ENCODE assay signal across 10 cellular contexts in genomic region chr2:179239194-179239593, GRCh38. TPM values are rescaled to one million over a fixed set of nuclear protein-coding genes. Genes with fewer than 3 reads are reported as not detected.
DNase-seq lines count a peak whose midpoint lies in the region; ATAC-seq and TF ChIP-seq lines count a peak whose summit lies in the region.
"Had no signal": no experiment of that assay in that cellular context is flagged by ENCODE, and none has a peak within 500 bp of the region (broad histone marks: within the 10 kb centered on the region; RNA-seq: fewer than 3 reads in every experiment).

No MANE protein-coding gene starts in this region.

- no peaks in the 10 kb centered on the region for H3K27me3 ChIP-seq in gastrocnemius medialis
- H3K27me3 ChIP-seq in mesendoderm (ENCODE audit: insufficient read depth, low read length, poor library complexity), result no peaks in the 10 kb centered on the region

- H3K36me3 ChIP-seq in gastrocnemius medialis, result no peaks in the 10 kb centered on the region
- no peaks in the 10 kb centered on the region for H3K36me3 ChIP-seq in mesendoderm (ENCODE audit: control insufficient read depth, insufficient read depth, low read length)

- TF ChIP-seq CTCF in epithelial cell of esophagus (IDR thresholded peaks at IDR 0.05; ENCODE audit: insufficient read depth, low read depth, low read length, missing control alignments), result no peak
- no peak for TF ChIP-seq CTCF in gastrocnemius medialis (IDR thresholded peaks at IDR 0.05 in 4 of 5, conservative IDR thresholded peaks at IDR 0.05 in 1 of 5)

- H3K36me3 Mint-ChIP-seq in natural killer cell treated with Interleukin-12 subunit alpha and Interleukin-12 subunit beta and Interleukin-15 and Interleukin-18, amount 100 ng/mL, for 72 hours, result no peaks in the 10 kb centered on the region

- H3K4me1 Mint-ChIP-seq in natural killer cell treated with Interleukin-12 subunit alpha and Interleukin-12 subunit beta and Interleukin-15 and Interleukin-18, amount 100 ng/mL, for 72 hours (ENCODE audit: low read depth in 2 of 2), result peaks cover 18 to 24% of the 10 kb centered on the region in 2 donors

- no peak for TF ChIP-seq POLR2A in gastrocnemius medialis (IDR thresholded peaks at IDR 0.05)

- H3K4me3 Mint-ChIP-seq in natural killer cell treated with Interleukin-12 subunit alpha and Interleukin-12 subunit beta and Interleukin-15 and Interleukin-18, amount 100 ng/mL, for 72 hours, result no peak overlapping the region

- H3K79me1 ChIP-seq in mesendoderm (ENCODE audit: low read length), result peaks cover 3% of the 10 kb centered on the region

- DNase-seq in EL, result peak; percentile 9
- DNase-seq in epithelial cell of esophagus (ENCODE audit: low read depth), result peak; percentile 73
- DNase-seq in natural killer cell treated with Interleukin-12 subunit alpha and Interleukin-12 subunit beta and Interleukin-15 and Interleukin-18, amount 100 ng/mL, for 72 hours (ENCODE audit: low spot score), result no peak
- DNase-seq in Right ventricle myocardium inferior (ENCODE audit: missing footprints), result no peak
- no peak for DNase-seq in gastrocnemius medialis
- DNase-seq in mesendoderm, result no peak
- DNase-seq: NCI-H1105 treated with DMSO at 0.1 percent for 48 hours; stimulated activated CD4-positive, alpha-beta T cell treated with anti-CD3 and anti-CD28 coated beads, Interleukin-12 subunit alpha, Interleukin-12 subunit beta, amount 100 ng/mL, for 4 hours had no signal

- no peak overlapping the region for H4K5ac ChIP-seq in mesendoderm (ENCODE audit: low read length)

- no peak overlapping the region for H3K27ac ChIP-seq in gastrocnemius medialis
- no peak overlapping the region for H3K27ac ChIP-seq in mesendoderm (ENCODE audit: low read depth, low read length)

- no peak overlapping the region for H2BK120ac ChIP-seq in mesendoderm (ENCODE audit: low read depth, low read length)

- H3K4ac ChIP-seq in mesendoderm (ENCODE audit: low read depth, low read length), result no peak overlapping the region

- H3K56ac ChIP-seq in mesendoderm (ENCODE audit: low read length), result no peak overlapping the region

- no peak overlapping the region for H3K9ac ChIP-seq in mesendoderm (ENCODE audit: low read length)

- H3K4me3 ChIP-seq in epithelial cell of esophagus (ENCODE audit: low read length), result no peak overlapping the region
- no peak overlapping the region for H3K4me3 ChIP-seq in gastrocnemius medialis
- no peak overlapping the region for H3K4me3 ChIP-seq in mesendoderm (ENCODE audit: low read length)

- no peaks in the 10 kb centered on the region for H3K27me3 Mint-ChIP-seq in natural killer cell treated with Interleukin-12 subunit alpha and Interleukin-12 subunit beta and Interleukin-15 and Interleukin-18, amount 100 ng/mL, for 72 hours

- H3K27ac Mint-ChIP-seq in natural killer cell treated with Interleukin-12 subunit alpha and Interleukin-12 subunit beta and Interleukin-15 and Interleukin-18, amount 100 ng/mL, for 72 hours, result no peak overlapping the region

- H3K23ac ChIP-seq in mesendoderm (ENCODE audit: low read length), result no peak overlapping the region

- no peak overlapping the region for H2AK5ac ChIP-seq in mesendoderm (ENCODE audit: low read length)

- no peaks in the 10 kb centered on the region for H3K9me3 Mint-ChIP-seq in natural killer cell treated with Interleukin-12 subunit alpha and Interleukin-12 subunit beta and Interleukin-15 and Interleukin-18, amount 100 ng/mL, for 72 hours

- no peak overlapping the region for H2BK5ac ChIP-seq in mesendoderm (ENCODE audit: low read length)

- in situ Hi-C loops in gastrocnemius medialis (cut with MboI; ENCODE audit: low sequenced_read_pairs in 4 of 4), result loop anchor here in 1 of 4 donors (25.0 kb wide), 1 partner anchor 523 kb away; no protein-coding TSS in a partner anchor

- peak; percentile 63 for ATAC-seq in GM21423 (IDR thresholded peaks at IDR 0.05; ENCODE audit: unreplicated experiment)
- ATAC-seq in HG03565 (IDR thresholded peaks at IDR 0.05; ENCODE audit: unreplicated experiment), result peak; percentile 75
- ATAC-seq in natural killer cell treated with Interleukin-12 subunit alpha and Interleukin-12 subunit beta and Interleukin-15 and Interleukin-18, amount 100 ng/mL, for 72 hours, result no peak
- no peak for ATAC-seq in Right ventricle myocardium inferior
- ATAC-seq in gastrocnemius medialis, result no peak

- intact Hi-C loops in Right ventricle myocardium inferior (cut with DNase I), result no loop called here
- intact Hi-C loops in gastrocnemius medialis (cut with DNase I; ENCODE audit: low total_unique reads), result no loop called here

- no peak overlapping the region for H3K4me2 ChIP-seq in mesendoderm (ENCODE audit: low read length)

- H3K18ac ChIP-seq in mesendoderm (ENCODE audit: low read length), result no peak overlapping the region

- no peaks in the 10 kb centered on the region for H3K79me2 ChIP-seq in mesendoderm (ENCODE audit: control insufficient read depth, insufficient read depth, low read length)

- H3K4me1 ChIP-seq in gastrocnemius medialis (peaks cover 40 to 54% of the 10 kb centered on the region in 2 donors), mesendoderm (ENCODE audit: control insufficient read depth, low read depth, low read length) (peaks cover 2% of the 10 kb centered on the region)

- no peaks in the 10 kb centered on the region for H3K9me3 ChIP-seq in gastrocnemius medialis

- H2BK15ac ChIP-seq in mesendoderm (replicated peaks; ENCODE audit: low read depth), result no peak overlapping the region

- H4K8ac ChIP-seq in mesendoderm (ENCODE audit: low read depth, low read length), result no peak overlapping the region

RNA-seq across cellular contexts. Expression of gene SESTD1, which starts 25.4 kb away (rescaled TPM):
- total RNA-seq in natural killer cell treated with Interleukin-12 subunit alpha and Interleukin-12 subunit beta and Interleukin-15 and Interleukin-18, amount 100 ng/mL, for 72 hours, result 10 to 100 TPM; 11.1 to 12.0 TPM
- total RNA-seq in Right ventricle myocardium inferior, result 40.5 TPM
- total RNA-seq in gastrocnemius medialis, result 10 to 100 TPM in 1 of 4 donors, 1 to 10 TPM in 3; 4.1 to 11.0 (median 8.6) TPM
- polyA plus RNA-seq in mesendoderm (2013, experiment 1 of 2), result 23.2 TPM
- 22.4 TPM for polyA plus RNA-seq in mesendoderm (2013, experiment 2 of 2)

Comparison
In these comparisons a context has a peak if more than half of its experiments do, and no peak if none do; other contexts are left out.
1. DNase-seq: peak in EL (single experiment) and epithelial cell of esophagus (single experiment); none in natural killer cell treated with Interleukin-12 subunit alpha and Interleukin-12 subunit beta and Interleukin-15 and Interleukin-18, amount 100 ng/mL, for 72 hours (single experiment), Right ventricle myocardium inferior (single experiment), gastrocnemius medialis (0 of 2) and mesendoderm (single experiment).
2. ATAC-seq: peak in GM21423 (single experiment) and HG03565 (single experiment); none in natural killer cell treated with Interleukin-12 subunit alpha and Interleukin-12 subunit beta and Interleukin-15 and Interleukin-18, amount 100 ng/mL, for 72 hours (0 of 2), Right ventricle myocardium inferior (single experiment) and gastrocnemius medialis (0 of 2).